Comparison of ENCODE assay signal across 22 cellular contexts in the genomic region with DNA sequence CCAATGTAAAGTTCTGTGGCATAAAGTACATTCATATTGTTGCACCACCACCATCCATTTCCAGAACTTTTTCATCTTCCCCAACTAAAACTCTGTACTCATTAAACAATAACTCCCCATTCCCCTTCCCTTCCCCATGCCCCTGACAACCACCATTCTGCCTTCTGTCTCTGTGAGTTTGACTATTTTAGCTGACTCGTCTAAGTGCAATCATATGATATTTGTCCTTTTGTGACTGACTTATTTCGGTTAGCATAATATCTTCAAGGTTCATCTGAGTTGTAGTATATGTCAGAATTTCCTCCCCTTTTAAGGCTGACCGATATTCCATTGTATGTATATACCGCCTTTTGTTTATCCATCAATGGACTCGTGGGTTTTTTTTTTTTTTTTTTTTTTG.
"Had no signal": no experiment of that assay in that cellular context is flagged by ENCODE, and none has a peak within 500 bp of the region (broad histone marks: within the 10 kb centered on the region; RNA-seq: fewer than 3 reads in every experiment).

No MANE protein-coding gene starts in this region.

- H3K27ac Mint-ChIP-seq: activated CD8-positive, alpha-beta T cell treated with anti-CD3 and anti-CD28 coated beads, Interleukin-2, amount 10 ng/mL, durations not matched to agents 7 days and 5 days; activated naive CD8-positive, alpha-beta T cell treated with anti-CD3 and anti-CD28 coated beads, Interleukin-2, amount 10 ng/mL, durations not matched to agents 7 days and 5 days had no signal

- H3K27ac ChIP-seq: body of pancreas, cardiac muscle cell, foreskin keratinocyte, ovary, transverse colon had no signal

- DNase-seq: activated CD4-positive, alpha-beta T cell treated with anti-CD3 and anti-CD28 coated beads for 1 hour; activated CD4-positive, alpha-beta T cell treated with anti-CD3 and anti-CD28 coated beads, Interleukin-2, amount 50 U/mL, for 1 hour; activated CD8-positive, alpha-beta T cell treated with anti-CD3 and anti-CD28 coated beads, Interleukin-2, amount 10 ng/mL, durations not matched to agents 7 days and 5 days; activated naive CD8-positive, alpha-beta T cell treated with anti-CD3 and anti-CD28 coated beads, Interleukin-2, amount 10 ng/mL, durations not matched to agents 7 days and 5 days; activated T-cell treated with anti-CD3 and anti-CD28 coated beads, Interleukin-2, amount 50 U/mL, for 1 hour; amygdala; body of pancreas; effector CD4-positive, alpha-beta T cell; erythroblast; foreskin keratinocyte; naive thymus-derived CD4-positive, alpha-beta T cell; ovary; right cardiac atrium; stimulated activated CD4-positive, alpha-beta T cell treated with anti-CD3 and anti-CD28 coated beads, Interleukin-2, amount 100 ng/mL, for 24 hours; transverse colon; uterus had no signal

- H3K36me3 Mint-ChIP-seq: activated naive CD8-positive, alpha-beta T cell treated with anti-CD3 and anti-CD28 coated beads, Interleukin-2, amount 10 ng/mL, durations not matched to agents 7 days and 5 days had no signal

- H3K36me3 ChIP-seq: cardiac muscle cell, ovary, transverse colon, uterus had no signal

- H3K4me1 Mint-ChIP-seq: activated naive CD8-positive, alpha-beta T cell treated with anti-CD3 and anti-CD28 coated beads, Interleukin-2, amount 10 ng/mL, durations not matched to agents 7 days and 5 days; activated T-helper 17 cell treated with anti-CD3 and anti-CD28 coated beads, Interleukin-2, amount 50 U/mL, for 72 hours had no signal

- H3K4me1 ChIP-seq: transverse colon had no signal

- H3K4me3 ChIP-seq: body of pancreas, cardiac muscle cell, lung, ovary, skin epidermis, transverse colon, uterus had no signal

- H3K9me3 ChIP-seq: body of pancreas, ovary, transverse colon, uterus had no signal

- H3K9me3 Mint-ChIP-seq: activated naive CD8-positive, alpha-beta T cell treated with anti-CD3 and anti-CD28 coated beads, Interleukin-2, amount 10 ng/mL, durations not matched to agents 7 days and 5 days; activated T-helper 17 cell treated with anti-CD3 and anti-CD28 coated beads, Interleukin-2, amount 50 U/mL, for 72 hours; naive thymus-derived CD4-positive, alpha-beta T cell; stimulated activated effector memory CD8-positive, alpha-beta T cell treated with anti-CD3 and anti-CD28 coated beads, Interleukin-12 subunit alpha, Interleukin-12 subunit beta, amount 100 ng/mL, for 72 hours had no signal

- H3K27me3 ChIP-seq: body of pancreas, cardiac muscle cell, foreskin keratinocyte, ovary, transverse colon, uterus had no signal

- H3K27me3 Mint-ChIP-seq: activated naive CD8-positive, alpha-beta T cell treated with anti-CD3 and anti-CD28 coated beads, Interleukin-2, amount 10 ng/mL, durations not matched to agents 7 days and 5 days; activated T-helper 17 cell treated with anti-CD3 and anti-CD28 coated beads, Interleukin-2, amount 50 U/mL, for 72 hours; naive thymus-derived CD4-positive, alpha-beta T cell had no signal

- H3K4me3 Mint-ChIP-seq: activated CD8-positive, alpha-beta T cell treated with anti-CD3 and anti-CD28 coated beads, Interleukin-2, amount 10 ng/mL, durations not matched to agents 7 days and 5 days; activated naive CD8-positive, alpha-beta T cell treated with anti-CD3 and anti-CD28 coated beads, Interleukin-2, amount 10 ng/mL, durations not matched to agents 7 days and 5 days; activated T-helper 17 cell treated with anti-CD3 and anti-CD28 coated beads, Interleukin-2, amount 50 U/mL, for 72 hours; naive thymus-derived CD4-positive, alpha-beta T cell; stimulated activated effector memory CD8-positive, alpha-beta T cell treated with anti-CD3 and anti-CD28 coated beads, Interleukin-12 subunit alpha, Interleukin-12 subunit beta, amount 100 ng/mL, for 72 hours had no signal

- ATAC-seq: activated CD8-positive, alpha-beta T cell treated with anti-CD3 and anti-CD28 coated beads, Interleukin-2, amount 10 ng/mL, durations not matched to agents 7 days and 5 days; activated T-helper 17 cell treated with anti-CD3 and anti-CD28 coated beads, Interleukin-2, amount 50 U/mL, for 72 hours; body of pancreas; foreskin keratinocyte; left lobe of liver; naive thymus-derived CD4-positive, alpha-beta T cell; right cardiac atrium; stimulated activated effector memory CD8-positive, alpha-beta T cell treated with anti-CD3 and anti-CD28 coated beads, Interleukin-12 subunit alpha, Interleukin-12 subunit beta, amount 100 ng/mL, for 72 hours had no signal
